Comparison of ENCODE assay signal across 28 cellular contexts in genomic region chr14:89651805-89652204, GRCh38.
A peak's percentile ranks its signal among the peaks of the same experiment; 100 is the strongest.
DNase-seq lines count a peak whose midpoint lies in the region; ATAC-seq, FAIRE-seq and TF ChIP-seq lines count a peak whose summit lies in the region.
"Had no signal": no experiment of that assay in that cellular context is flagged by ENCODE, and none has a peak within 500 bp of the region (broad histone marks: within the 10 kb centered on the region; RNA-seq: fewer than 3 reads in every experiment).

No MANE protein-coding gene starts in this region.

- POLR2A ChIA-PET in GM12878 (lab: Charles Lee) = no interaction called here
- POLR2A ChIA-PET in naive thymus-derived CD8-positive, alpha-beta T cell (lab: Charles Lee) = no interaction called here

- in situ Hi-C loops in GM12878 (cut with MboI) = no loop called here

- SMC1A ChIA-PET in GM12878 (lab: Charles Lee; ENCODE audit: uncharacterized antibody, unreplicated experiment) = interaction anchor here (0.6 to 1.3 kb wide), 3 partner anchors 9 to 647 kb away, joined by 3 to 4 read pairs (median 4); no protein-coding TSS in a partner anchor

- CTCF ChIA-PET in GM12878 (lab: Yijun Ruan, JAX) = interaction anchor here (1.0 kb wide), 1 partner anchor 10 kb away, joined by 4 read pairs; no protein-coding TSS in a partner anchor

- H3K4me1 Mint-ChIP-seq in stimulated activated effector memory CD8-positive, alpha-beta T cell treated with anti-CD3 and anti-CD28 coated beads, Interleukin-12 subunit alpha, Interleukin-12 subunit beta, amount 100 ng/mL, for 72 hours = peaks cover 6% of the 10 kb centered on the region
- peaks cover 7 to 27% (median 13%) of the 10 kb centered on the region in 4 donors for H3K4me1 Mint-ChIP-seq in naive thymus-derived CD8-positive, alpha-beta T cell

- 96% methylated on average over 2 of the region's 2 CpGs for WGBS in GM12878 (ENCODE audit: insufficient coverage, insufficient replicate concordance, low lambda C conversion rate, missing lambda C conversion rate)

- no peak for TF ChIP-seq EP300 in GM12878 (IDR thresholded peaks at IDR 0.05; ENCODE audit: borderline replicate concordance in 1 of 2, control insufficient read depth in 1 of 2, low read depth in 2 of 2, low read length in 2 of 2)

- TF ChIP-seq POLR2A in GM12878 (IDR thresholded peaks at IDR 0.05; ENCODE audit: low read depth, low read length) = no peak

- H3K79me2 ChIP-seq in GM12878 (ENCODE audit: control insufficient read depth, insufficient read depth, low read length) = no peaks in the 10 kb centered on the region

- TF ChIP-seq CTCF in D721Med (IDR thresholded peaks at IDR 0.05; ENCODE audit: insufficient read depth, missing control alignments) = no peak
- TF ChIP-seq CTCF in GM12878 (IDR thresholded peaks at IDR 0.05 in 2 of 3, conservative IDR thresholded peaks at IDR 0.05 in 1 of 3; ENCODE audit: control insufficient read depth in 2 of 3, extremely low read depth in 1 of 3, insufficient read depth in 1 of 3, low read depth in 3 of 3, low read length in 3 of 3) = no peak

- no peaks in the 10 kb centered on the region for H3K27me3 Mint-ChIP-seq in naive thymus-derived CD8-positive, alpha-beta T cell

- no peak overlapping the region for H3K4me3 Mint-ChIP-seq in stimulated activated effector memory CD8-positive, alpha-beta T cell treated with anti-CD3 and anti-CD28 coated beads, Interleukin-12 subunit alpha, Interleukin-12 subunit beta, amount 100 ng/mL, for 72 hours
- no peak overlapping the region for H3K4me3 Mint-ChIP-seq in naive thymus-derived CD8-positive, alpha-beta T cell
- H3K4me3 Mint-ChIP-seq: CD8-positive, alpha-beta T cell; H9; HFFc6 had no signal

- H3K4me3 ChIP-seq in GM12878 = no peak overlapping the region

- no peak overlapping the region for H2AFZ ChIP-seq in GM12878 (ENCODE audit: control insufficient read depth, low read depth, low read length)

- no peak overlapping the region for H3K27ac ChIP-seq in GM12878 (ENCODE audit: control insufficient read depth, insufficient read depth)
- H3K27ac ChIP-seq: C4-2B, RWPE1 had no signal

- no peaks in the 10 kb centered on the region; the same call in 1 of the 2 replicates for H3K4me1 ChIP-seq in GM12878 (ENCODE audit: control insufficient read depth, insufficient read depth, low read length)
- H3K4me1 ChIP-seq: Caco-2 had no signal

- no peak for TF ChIP-seq RAD21 in GM12878 (IDR thresholded peaks at IDR 0.05; ENCODE audit: insufficient read depth, low read depth, low read length)

- no peak for ATAC-seq in GM12878
- no peak for ATAC-seq in stimulated activated effector memory CD8-positive, alpha-beta T cell treated with anti-CD3 and anti-CD28 coated beads, Interleukin-12 subunit alpha, Interleukin-12 subunit beta, amount 100 ng/mL, for 72 hours
- ATAC-seq in naive thymus-derived CD8-positive, alpha-beta T cell = no peak
- ATAC-seq: CD8-positive, alpha-beta T cell; HepG2; Panc1 had no signal

- peaks cover 2% of the 10 kb centered on the region; the same call in 2 of the 3 replicates for H3K9me3 ChIP-seq in GM12878 (replicated peaks; ENCODE audit: control insufficient read depth, insufficient read depth, low read length)
- H3K9me3 ChIP-seq: Caco-2 had no signal

- no peaks in the 10 kb centered on the region for H3K27me3 ChIP-seq in GM12878 (replicated peaks in 1 of 2; ENCODE audit: control insufficient read depth in 2 of 2, insufficient read depth in 2 of 2, low read length in 1 of 2)

- H3K36me3 ChIP-seq in GM12878 (ENCODE audit: control insufficient read depth in 2 of 2, insufficient read depth in 2 of 2, low read length in 1 of 2) = no peaks in the 10 kb centered on the region

- no peak overlapping the region for H3K9ac ChIP-seq in GM12878 (ENCODE audit: control insufficient read depth, insufficient read depth, low read length)

- peak overlapping the region; percentile 18 for H3K27ac Mint-ChIP-seq in stimulated activated effector memory CD8-positive, alpha-beta T cell treated with anti-CD3 and anti-CD28 coated beads, Interleukin-12 subunit alpha, Interleukin-12 subunit beta, amount 100 ng/mL, for 72 hours
- H3K27ac Mint-ChIP-seq in naive thymus-derived CD8-positive, alpha-beta T cell = peak overlapping the region in 2 of 10 donors; percentile 35 to 36
- H3K27ac Mint-ChIP-seq: CD8-positive, alpha-beta T cell; H9; HFFc6 had no signal

- DNase-seq in D721Med (ENCODE audit: insufficient read length, low spot score) (no peak), NCI-H82 treated with DMSO at 0.1 percent for 48 hours (lab: John Stamatoyannopoulos, UW; ENCODE audit: unreplicated experiment) (peak; percentile 86), GM12878 (ENCODE audit: low read depth, low spot score) (no peak), occipital lobe (lab: John Stamatoyannopoulos, UW) (no peak), DMS53 (lab: John Stamatoyannopoulos, UW) (no peak)
- DNase-seq in stimulated activated effector memory CD8-positive, alpha-beta T cell treated with anti-CD3 and anti-CD28 coated beads, Interleukin-12 subunit alpha, Interleukin-12 subunit beta, amount 100 ng/mL, for 72 hours (ENCODE audit: low spot score in 2 of 2) = no peak
- DNase-seq in naive thymus-derived CD8-positive, alpha-beta T cell = no peak
- DNase-seq: Caco-2; CD8-positive, alpha-beta T cell; DND-41; H9; HFFc6; Karpas-422; NCI-H1092 treated with DMSO at 0.1 percent for 48 hours; NCI-H1436; NCI-H187; NCI-H2081 treated with DMSO at 0.1 percent for 48 hours; NCI-H2171; NCI-H226; NCI-H510A; NCI-H69; SHP77; SW 1271 had no signal

- H3K4me2 ChIP-seq in GM12878 (ENCODE audit: control insufficient read depth, insufficient read depth) = peak overlapping the region; percentile 73; the same call in 1 of the 2 replicates

- no peaks in the 10 kb centered on the region for H4K20me1 ChIP-seq in GM12878 (ENCODE audit: control insufficient read depth, insufficient read depth)

- FAIRE-seq in D721Med (lab: Jason Lieb, UNC) (peak; percentile 55), GM12878 (lab: Jason Lieb, UNC) (no peak)
- FAIRE-seq: GM18507, HepG2 had no signal

- RAD21 ChIA-PET in GM12878 (lab: Charles Lee; ENCODE audit: unreplicated experiment) = no interaction called here

- BruUV-seq in GM12878 (replicated peaks; lab: Mats Ljungman, UMichigan) = no TSS peak

- H3K36me3 Mint-ChIP-seq in stimulated activated effector memory CD8-positive, alpha-beta T cell treated with anti-CD3 and anti-CD28 coated beads, Interleukin-12 subunit alpha, Interleukin-12 subunit beta, amount 100 ng/mL, for 72 hours = no peaks in the 10 kb centered on the region
- H3K36me3 Mint-ChIP-seq in naive thymus-derived CD8-positive, alpha-beta T cell = no peaks in the 10 kb centered on the region
- H3K36me3 Mint-ChIP-seq: CD8-positive, alpha-beta T cell had no signal

- intact Hi-C loops in GM12878 (cut with micrococcal nuclease; ENCODE audit: unreplicated experiment) = no loop called here

- H3K9me3 Mint-ChIP-seq in stimulated activated effector memory CD8-positive, alpha-beta T cell treated with anti-CD3 and anti-CD28 coated beads, Interleukin-12 subunit alpha, Interleukin-12 subunit beta, amount 100 ng/mL, for 72 hours = peaks cover 5% of the 10 kb centered on the region
- H3K9me3 Mint-ChIP-seq in naive thymus-derived CD8-positive, alpha-beta T cell = peaks cover 0 to 4% (median 0%) of the 10 kb centered on the region in 9 donors
- H3K9me3 Mint-ChIP-seq: HFFc6 had no signal

TF ChIP-seq in GM12878, 131 proteins besides CTCF, POLR2A, EP300 and RAD21 (continues in another document):
- TF ChIP-seq KLF5 (IDR thresholded peaks at IDR 0.05; ENCODE audit: partially characterized antibody) (no peak), SKIL (IDR thresholded peaks at IDR 0.05; ENCODE audit: low read depth, poor library complexity, severe bottlenecking) (no peak), SREBF2 (IDR thresholded peaks at IDR 0.05; ENCODE audit: low read length) (no peak), MYC (IDR thresholded peaks at IDR 0.05; ENCODE audit: insufficient read depth, insufficient read length, insufficient replicate concordance, low read length, severe bottlenecking) (no peak)
